ENCODE assay signal across 1 cellular context in genomic region chr1:155000725-155001437, GRCh38.
TF ChIP-seq lines count a peak whose summit lies in the region.

No MANE protein-coding gene starts in this region.

TF ChIP-seq in K562, 482 proteins besides CTCF, POLR2A, EP300 and RAD21 (continued from another document and continues in another):
- TF ChIP-seq SFPQ (IDR thresholded peaks at IDR 0.05; ENCODE audit: low read depth, low read length) = no peak
- TF ChIP-seq THAP7 (CRISPR knock-in tag; IDR thresholded peaks at IDR 0.05) = no peak
- peak; percentile 90 for TF ChIP-seq CTBP1 (IDR thresholded peaks at IDR 0.05; ENCODE audit: borderline replicate concordance)
- peak; percentile 68; the same call in 1 of the 2 replicates for TF ChIP-seq POLR2AphosphoS2 (IDR thresholded peaks at IDR 0.05; ENCODE audit: low read length)
- peak; percentile 50 for TF ChIP-seq MXI1 (IDR thresholded peaks at IDR 0.05; ENCODE audit: low read depth, low read length)
- TF ChIP-seq NR0B1 (IDR thresholded peaks at IDR 0.05; ENCODE audit: partially characterized antibody) = no peak
- TF ChIP-seq SRSF3 (IDR thresholded peaks at IDR 0.05; ENCODE audit: insufficient read depth, low read length) = no peak
- TF ChIP-seq SP1 (CRISPR knock-in tag; IDR thresholded peaks at IDR 0.05) = peak; percentile 89
- TF ChIP-seq TCF7L2 (IDR thresholded peaks at IDR 0.05; ENCODE audit: low read depth, low read length) = no peak
- TF ChIP-seq THRB (CRISPR knock-in tag; conservative IDR thresholded peaks at IDR 0.05) = peak; percentile 67
- TF ChIP-seq DDX20 (tag; IDR thresholded peaks at IDR 0.05; ENCODE audit: low read depth) = no peak
- TF ChIP-seq MAFF (IDR thresholded peaks at IDR 0.05; ENCODE audit: low read length) = peak; percentile 16; the same call in 1 of the 2 replicates
- TF ChIP-seq ARID4B (CRISPR knock-in tag; IDR thresholded peaks at IDR 0.05) = peak; percentile 83
- TF ChIP-seq ZNF224 (CRISPR knock-in tag; IDR thresholded peaks at IDR 0.05) = 0 out of 2 replicates have a peak, but pooled peaks have one; percentile 21
- TF ChIP-seq MCM7 (IDR thresholded peaks at IDR 0.05) = no peak
- TF ChIP-seq STAG1 (CRISPR knock-in tag; IDR thresholded peaks at IDR 0.05; ENCODE audit: borderline replicate concordance) = no peak
- TF ChIP-seq CREB3 (tag; conservative IDR thresholded peaks at IDR 0.05; ENCODE audit: low read depth) = no peak
- no peak for TF ChIP-seq ZBTB12 (CRISPR knock-in tag; IDR thresholded peaks at IDR 0.05)
- no peak for TF ChIP-seq E2F5 (CRISPR knock-in tag; IDR thresholded peaks at IDR 0.05)
- TF ChIP-seq ZNF3 (CRISPR knock-in tag; IDR thresholded peaks at IDR 0.05) = no peak
- no peak for TF ChIP-seq PCBP2 (IDR thresholded peaks at IDR 0.05; ENCODE audit: low read depth, low read length, poor library complexity, severe bottlenecking)
- TF ChIP-seq POLR2B (IDR thresholded peaks at IDR 0.05; ENCODE audit: low read depth, partially characterized antibody) = peak; percentile 86
- no peak for TF ChIP-seq HNRNPH1 (optimal IDR thresholded peaks at IDR 0.05; ENCODE audit: low read depth, low read length)
- TF ChIP-seq TBP (optimal IDR thresholded peaks at IDR 0.05; ENCODE audit: low read depth, low read length) = peak; percentile 73
- peak; percentile 48; the same call in 1 of the 2 replicates for TF ChIP-seq E2F3 (CRISPR knock-in tag; IDR thresholded peaks at IDR 0.05)
- peak; percentile 43 to 86 for TF ChIP-seq AFF1 (IDR thresholded peaks at IDR 0.05; ENCODE audit: low read depth in 1 of 2, partially characterized antibody in 2 of 2)
- TF ChIP-seq KLF1 (tag; IDR thresholded peaks at IDR 0.05) = 0 out of 2 replicates have a peak, but pooled peaks have one; percentile 72
- TF ChIP-seq MECOM (CRISPR knock-in tag; IDR thresholded peaks at IDR 0.05) = no peak
- no peak for TF ChIP-seq SAFB2 (IDR thresholded peaks at IDR 0.05; ENCODE audit: borderline replicate concordance, low read depth, low read length, severe bottlenecking)
- TF ChIP-seq SMAD4 (CRISPR knock-in tag; conservative IDR thresholded peaks at IDR 0.05) = peak; percentile 98
- peak; percentile 89 to 93 for TF ChIP-seq MNT (conservative IDR thresholded peaks at IDR 0.05)
- no peak for TF ChIP-seq FOXK1 (CRISPR knock-in tag; IDR thresholded peaks at IDR 0.05; ENCODE audit: borderline replicate concordance)
- 0 out of 2 replicates have a peak, but pooled peaks have one; percentile 4 for TF ChIP-seq ZNF384 (IDR thresholded peaks at IDR 0.05; ENCODE audit: low read depth, low read length)
- no peak for TF ChIP-seq MED1 (CRISPR knock-in tag; IDR thresholded peaks at IDR 0.05; ENCODE audit: borderline replicate concordance)
- TF ChIP-seq IRF1 (CRISPR knock-in tag; IDR thresholded peaks at IDR 0.05; ENCODE audit: borderline replicate concordance) = no peak
- TF ChIP-seq ZEB2 (IDR thresholded peaks at IDR 0.05) = peak; percentile 93
- TF ChIP-seq CBFA2T2 (conservative IDR thresholded peaks at IDR 0.05) = no peak
- peak; percentile 45 to 56; a peak in 1 of 4 replicates for TF ChIP-seq TBL1XR1 (IDR thresholded peaks at IDR 0.05; ENCODE audit: low read length in 2 of 2)
